In the genomic region with DNA sequence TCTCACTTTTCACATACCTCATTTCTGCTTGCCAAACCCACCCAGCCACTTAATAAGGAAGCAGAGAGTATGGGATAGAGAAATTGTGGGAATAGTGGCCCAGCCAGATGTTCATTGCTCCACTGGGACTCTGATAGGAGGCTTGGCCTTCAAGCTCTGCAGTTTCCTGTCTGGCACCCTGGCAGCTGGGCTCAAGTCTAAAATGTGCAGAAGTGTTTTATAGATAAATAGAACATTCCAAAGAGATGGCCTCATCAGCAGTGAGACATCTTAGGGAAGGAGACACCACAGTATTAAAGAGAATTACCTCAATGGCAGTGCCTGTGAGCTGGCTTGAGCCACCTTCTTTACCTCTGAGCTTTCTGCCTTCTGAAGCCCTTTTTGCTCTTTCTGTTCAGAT, we compare ENCODE assay signal across 16 cellular contexts. TPM values are rescaled to one million over a fixed set of nuclear protein-coding genes. Genes with fewer than 3 reads are reported as not detected.
A peak's percentile ranks its signal among the peaks of the same experiment; 100 is the strongest.
DNase-seq lines count a peak whose midpoint lies in the region; ATAC-seq and TF ChIP-seq lines count a peak whose summit lies in the region.
"Had no signal": no experiment of that assay in that cellular context is flagged by ENCODE, and none has a peak within 500 bp of the region (broad histone marks: within the 10 kb centered on the region; RNA-seq: fewer than 3 reads in every experiment).

No MANE protein-coding gene starts in this region.

- H3K4me3 ChIP-seq in hepatocyte (no peak overlapping the region), right lobe of liver (no peak overlapping the region)

- no peak overlapping the region for H3K4me2 ChIP-seq in hepatocyte

- no peaks in the 10 kb centered on the region for H3K27me3 ChIP-seq in hepatocyte
- H3K27me3 ChIP-seq in right lobe of liver: no peaks in the 10 kb centered on the region

- no peaks in the 10 kb centered on the region for H4K20me1 ChIP-seq in hepatocyte (ENCODE audit: insufficient read depth, poor library complexity, severe bottlenecking)

- H3K4me1 ChIP-seq in hepatocyte (ENCODE audit: insufficient read depth): no peaks in the 10 kb centered on the region
- no peaks in the 10 kb centered on the region for H3K4me1 ChIP-seq in right lobe of liver

- intact Hi-C loops in right lobe of liver (cut with DNase I): no loop called here

- H3K9me3 ChIP-seq in hepatocyte (ENCODE audit: low read depth): no peaks in the 10 kb centered on the region
- H3K9me3 ChIP-seq in right lobe of liver: no peaks in the 10 kb centered on the region

- no peak for TF ChIP-seq POLR2A in right lobe of liver (IDR thresholded peaks at IDR 0.05)

- no peak overlapping the region for H3K27ac ChIP-seq in hepatocyte
- no peak overlapping the region for H3K27ac ChIP-seq in right lobe of liver

- DNase-seq in AG08395 (ENCODE audit: low spot score): peak; percentile 76
- DNase-seq in HS-27A (ENCODE audit: low read depth): peak; percentile 7
- peak; percentile 26 for DNase-seq in astrocyte of the hippocampus (ENCODE audit: low read depth, low spot score)
- peak; percentile 15 for DNase-seq in hepatocyte (ENCODE audit: low spot score)
- no peak for DNase-seq in right lobe of liver
- DNase-seq in NCI-H510A (lab: John Stamatoyannopoulos, UW): no peak
- no peak for DNase-seq in stimulated activated CD8-positive, alpha-beta memory T cell treated with anti-CD3 and anti-CD28 coated beads, Interleukin-4, amount 100 ng/mL, for 48 hours
- DNase-seq: activated gamma-delta T cell treated with Interleukin-2 at 50 U/mL for 16 hours; central memory CD4-positive, alpha-beta T cell; GDM1; naive B cell; NCI-H1105 treated with DMSO at 0.1 percent for 48 hours; NCI-H524 treated with DMSO at 0.1 percent for 48 hours; stimulated activated CD4-positive, alpha-beta T cell treated with anti-CD3 and anti-CD28 coated beads, Interleukin-4, amount 100 ng/mL, for 1 hour; stimulated activated naive CD4-positive, alpha-beta T cell treated with Interleukin-2 at 50 U/mL for 16 hours had no signal

- no peaks in the 10 kb centered on the region for H3K9me2 ChIP-seq in hepatocyte (replicated peaks; ENCODE audit: insufficient read depth)

- H3K79me2 ChIP-seq in hepatocyte: no peaks in the 10 kb centered on the region

- H3K36me3 ChIP-seq in hepatocyte (replicated peaks; ENCODE audit: insufficient read depth, low read depth) (no peaks in the 10 kb centered on the region), right lobe of liver (peaks cover 0 to 20% (median 6%) of the 10 kb centered on the region in 4 donors)

- TF ChIP-seq CTCF in hepatocyte (IDR thresholded peaks at IDR 0.05; ENCODE audit: poor library complexity): no peak
- no peak for TF ChIP-seq CTCF in right lobe of liver (IDR thresholded peaks at IDR 0.05)

- H2AFZ ChIP-seq in hepatocyte: no peak overlapping the region

- ATAC-seq in right lobe of liver: no peak
- no peak for ATAC-seq in HG03457 (IDR thresholded peaks at IDR 0.05; ENCODE audit: unreplicated experiment)

RNA-seq across cellular contexts. Expression of a gene that starts 24.7 kb away (rescaled TPM):
- total RNA-seq in hepatocyte: 15.9 and 16.3 TPM in 2 replicates
- polyA plus RNA-seq in hepatocyte: 30.8 and 40.3 TPM in 2 replicates
- total RNA-seq in right lobe of liver: 10 to 100 TPM in 5 of 6 experiments, 1 to 10 TPM in 1; 8.9 to 21.4 (median 12.7) TPM

RNA-seq across cellular contexts. Expression of a gene that starts 29.8 kb away (rescaled TPM):
- 19.3 and 22.7 TPM in 2 replicates for total RNA-seq in hepatocyte
- 23.3 and 26.3 TPM in 2 replicates for polyA plus RNA-seq in hepatocyte
- total RNA-seq in right lobe of liver: 10 to 100 TPM in 1 of 6 experiments, 1 to 10 TPM in 5; 7.1 to 10.4 (median 8.3) TPM

Comparison
In these comparisons a context has a peak if more than half of its experiments do, and no peak if none do; other contexts are left out.
1. DNase-seq: peak in AG08395 (single experiment), HS-27A (single experiment), astrocyte of the hippocampus (single experiment) and hepatocyte (single experiment); none in right lobe of liver (0 of 3), NCI-H510A (single experiment) and stimulated activated CD8-positive, alpha-beta memory T cell treated with anti-CD3 and anti-CD28 coated beads, Interleukin-4, amount 100 ng/mL, for 48 hours (single experiment).